In the genomic region with DNA sequence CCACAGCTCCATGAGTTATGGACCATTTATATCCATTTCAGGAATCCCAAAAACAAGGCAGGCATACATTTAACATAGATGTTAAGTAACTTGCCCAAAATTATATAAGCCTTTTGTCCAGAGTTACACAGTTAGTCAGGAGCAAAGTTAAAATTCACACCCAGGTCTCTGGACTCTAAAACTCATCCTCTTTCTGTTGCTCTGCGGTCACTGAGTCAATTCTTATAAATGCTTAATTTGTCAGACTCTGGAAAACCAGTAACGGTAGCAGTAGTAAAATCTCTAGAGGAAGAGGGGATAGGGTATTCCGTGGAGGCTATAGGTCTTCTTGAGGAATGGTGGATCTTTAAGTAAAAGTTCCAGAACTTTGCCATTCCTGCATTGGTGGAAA, we compare ENCODE assay signal across 15 cellular contexts.
DNase-seq lines count a peak whose midpoint lies in the region; ATAC-seq lines count a peak whose summit lies in the region.
"Had no signal": no experiment of that assay in that cellular context is flagged by ENCODE, and none has a peak within 500 bp of the region (broad histone marks: within the 10 kb centered on the region; RNA-seq: fewer than 3 reads in every experiment).

No MANE protein-coding gene starts in this region.

- no peak overlapping the region for H3K4me2 ChIP-seq in trophoblast cell (ENCODE audit: low read length)

- ATAC-seq in GM18511 (IDR thresholded peaks at IDR 0.05; ENCODE audit: unreplicated experiment) = peak; percentile 25
- peak; percentile 6 for ATAC-seq in GM21723 (IDR thresholded peaks at IDR 0.05; ENCODE audit: unreplicated experiment)
- ATAC-seq in T-helper 17 cell = no peak
- ATAC-seq in GM19467 (IDR thresholded peaks at IDR 0.05; ENCODE audit: unreplicated experiment) = no peak

- H3K4me3 ChIP-seq in trophoblast cell (ENCODE audit: low read depth, low read length) = no peak overlapping the region
- H3K4me3 ChIP-seq: pancreas had no signal

- H4K12ac ChIP-seq in trophoblast cell (ENCODE audit: low read depth, low read length) = no peak overlapping the region

- no peaks in the 10 kb centered on the region for H3K79me2 ChIP-seq in trophoblast cell (ENCODE audit: control insufficient read depth, insufficient read depth, low read length, poor library complexity)

- no peak overlapping the region for H2AFZ ChIP-seq in trophoblast cell (ENCODE audit: insufficient read depth, low read length, poor library complexity)

- peaks cover 8% of the 10 kb centered on the region for H3K79me1 ChIP-seq in trophoblast cell (ENCODE audit: low read length)

- peak overlapping the region; percentile 2 for H3K27ac ChIP-seq in trophoblast cell (ENCODE audit: low read depth, low read length)
- H3K27ac ChIP-seq: pancreas, VCaP had no signal

- peaks cover 8 to 14% of the 10 kb centered on the region in 2 experiments for H3K4me1 ChIP-seq in trophoblast cell (ENCODE audit: control insufficient read depth in 1 of 2, insufficient read depth in 2 of 2, low read length in 2 of 2)

- no peak overlapping the region for H3K9ac ChIP-seq in trophoblast cell (ENCODE audit: low read length)

- H3K4ac ChIP-seq in trophoblast cell (ENCODE audit: low read depth, low read length) = no peak overlapping the region

- no peaks in the 10 kb centered on the region for H3K36me3 ChIP-seq in trophoblast cell (ENCODE audit: control insufficient read depth in 1 of 2, insufficient read depth in 2 of 2, low read length in 2 of 2)
- H3K36me3 ChIP-seq: pancreas had no signal

- peak overlapping the region; percentile 7 for H3K4me3 Mint-ChIP-seq in T-helper 17 cell
- H3K4me3 Mint-ChIP-seq: activated naive CD8-positive, alpha-beta T cell treated with anti-CD3 and anti-CD28 coated beads, Interleukin-2, amount 10 ng/mL, durations not matched to agents 7 days and 5 days; mesothelial cell of epicardium had no signal

- no peak overlapping the region for H3K23ac ChIP-seq in trophoblast cell (ENCODE audit: low read length)

- WGBS in trophoblast cell (ENCODE audit: extremely low coverage, insufficient coverage, insufficient read length) = no CpG with 5 or more reads among the region's 3 CpGs

- H3K14ac ChIP-seq in trophoblast cell (ENCODE audit: low read length) = no peak overlapping the region

- H3K27ac Mint-ChIP-seq in T-helper 17 cell = no peak overlapping the region
- H3K27ac Mint-ChIP-seq: activated naive CD8-positive, alpha-beta T cell treated with anti-CD3 and anti-CD28 coated beads, Interleukin-2, amount 10 ng/mL, durations not matched to agents 7 days and 5 days had no signal

- H3K18ac ChIP-seq in trophoblast cell (ENCODE audit: low read length) = no peak overlapping the region

- H3K36me3 Mint-ChIP-seq in T-helper 17 cell (ENCODE audit: low read depth) = no peaks in the 10 kb centered on the region
- H3K36me3 Mint-ChIP-seq: activated naive CD8-positive, alpha-beta T cell treated with anti-CD3 and anti-CD28 coated beads, Interleukin-2, amount 10 ng/mL, durations not matched to agents 7 days and 5 days; mesothelial cell of epicardium had no signal

- H3K4me1 Mint-ChIP-seq in T-helper 17 cell = peaks cover 15% of the 10 kb centered on the region

- H2BK5ac ChIP-seq in trophoblast cell (ENCODE audit: low read depth, low read length, poor library complexity) = no peak overlapping the region

- no peak overlapping the region for H2AK5ac ChIP-seq in trophoblast cell (ENCODE audit: low read length)

- DNase-seq in T-helper 17 cell (no peak), trophoblast cell (no peak), NCI-H1436 treated with DMSO at 0.1 percent for 48 hours (lab: John Stamatoyannopoulos, UW) (no peak)
- no peak for DNase-seq in stimulated activated naive CD4-positive, alpha-beta T cell (lab: John Stamatoyannopoulos, UW)
- DNase-seq: activated naive CD8-positive, alpha-beta T cell treated with anti-CD3 and anti-CD28 coated beads, Interleukin-2, amount 10 ng/mL, durations not matched to agents 7 days and 5 days; DMS53; foreskin melanocyte; KG1; NCI-H1417 treated with DMSO at 0.1 percent for 48 hours; pancreas had no signal

- H3K9me3 ChIP-seq in T-helper 17 cell (ENCODE audit: control insufficient read depth, low read length, poor library complexity, severe bottlenecking) (no peaks in the 10 kb centered on the region), trophoblast cell (ENCODE audit: insufficient read depth, low read depth, low read length) (no peaks in the 10 kb centered on the region)
- H3K9me3 ChIP-seq: pancreas had no signal

- H4K8ac ChIP-seq in trophoblast cell (ENCODE audit: low read depth, low read length) = no peak overlapping the region

- H2BK120ac ChIP-seq in trophoblast cell (ENCODE audit: insufficient read depth, low read length, poor library complexity) = no peak overlapping the region

- H3K27me3 ChIP-seq in trophoblast cell (ENCODE audit: insufficient read depth, low read length) = no peaks in the 10 kb centered on the region
- H3K27me3 ChIP-seq: pancreas had no signal

- no peak overlapping the region for H4K91ac ChIP-seq in trophoblast cell (ENCODE audit: low read depth, low read length)

- H2BK12ac ChIP-seq in trophoblast cell (ENCODE audit: low read length) = no peak overlapping the region

- peaks cover 21% of the 10 kb centered on the region for H3K27me3 Mint-ChIP-seq in T-helper 17 cell

Comparison
In these comparisons a context has a peak if more than half of its experiments do, and no peak if none do; other contexts are left out.
1. ATAC-seq: peak in GM18511 (single experiment) and GM21723 (single experiment); none in T-helper 17 cell (single experiment) and GM19467 (single experiment).